Comparison of ENCODE assay signal across 27 cellular contexts in genomic region chr13:90974249-90974954, GRCh38.
"Had no signal": no experiment of that assay in that cellular context is flagged by ENCODE, and none has a peak within 500 bp of the region (broad histone marks: within the 10 kb centered on the region; RNA-seq: fewer than 3 reads in every experiment).

No MANE protein-coding gene starts in this region.

- H3K27ac Mint-ChIP-seq: activated B cell treated with CpG ODN at 0.5 μM for 24 hours; activated CD8-positive, alpha-beta T cell treated with anti-CD3 and anti-CD28 coated beads for 36 hours; activated naive CD4-positive, alpha-beta T cell treated with anti-CD3 and anti-CD28 coated beads, Interleukin-2, amount 10 ng/mL, durations not matched to agents 7 days and 5 days; immature natural killer cell; nephron had no signal

- H3K36me3 ChIP-seq: brain microvascular endothelial cell, colonic mucosa, left ventricle myocardium inferior, sigmoid colon, tibial nerve, uterus had no signal

- H3K4me1 ChIP-seq: colonic mucosa, left ventricle myocardium inferior, tibial nerve, uterus had no signal

- H3K4me1 Mint-ChIP-seq: activated B cell treated with CpG ODN at 0.5 μM for 24 hours; activated naive CD4-positive, alpha-beta T cell treated with anti-CD3 and anti-CD28 coated beads, Interleukin-2, amount 10 ng/mL, durations not matched to agents 7 days and 5 days; central memory CD8-positive, alpha-beta T cell; immature natural killer cell; nephron had no signal

- H3K4me3 ChIP-seq: colonic mucosa, left ventricle myocardium inferior, sigmoid colon, tibial nerve, uterus had no signal

- ATAC-seq: activated CD8-positive, alpha-beta T cell treated with anti-CD3 and anti-CD28 coated beads for 36 hours; activated T-cell treated with anti-CD3 and anti-CD28 coated beads, Interleukin-2, amount 50 U/mL, for 4 hours had no signal

- H3K9me3 ChIP-seq: colonic mucosa, sigmoid colon, tibial nerve, uterus had no signal

- H3K36me3 Mint-ChIP-seq: activated naive CD4-positive, alpha-beta T cell treated with anti-CD3 and anti-CD28 coated beads, Interleukin-2, amount 10 ng/mL, durations not matched to agents 7 days and 5 days; immature natural killer cell had no signal

- H3K27ac ChIP-seq: brain microvascular endothelial cell, colonic mucosa, left ventricle myocardium inferior, sigmoid colon, tibial nerve, uterus had no signal

- H3K4me3 Mint-ChIP-seq: activated B cell treated with CpG ODN at 0.5 μM for 24 hours; activated CD8-positive, alpha-beta T cell treated with anti-CD3 and anti-CD28 coated beads for 36 hours; activated naive CD4-positive, alpha-beta T cell treated with anti-CD3 and anti-CD28 coated beads, Interleukin-2, amount 10 ng/mL, durations not matched to agents 7 days and 5 days; activated T-cell treated with anti-CD3 and anti-CD28 coated beads, Interleukin-2, amount 50 U/mL, for 4 hours; central memory CD8-positive, alpha-beta T cell; immature natural killer cell; nephron had no signal

- H3K27me3 Mint-ChIP-seq: activated B cell treated with CpG ODN at 0.5 μM for 24 hours; activated CD8-positive, alpha-beta T cell treated with anti-CD3 and anti-CD28 coated beads for 36 hours; activated naive CD4-positive, alpha-beta T cell treated with anti-CD3 and anti-CD28 coated beads, Interleukin-2, amount 10 ng/mL, durations not matched to agents 7 days and 5 days; central memory CD8-positive, alpha-beta T cell had no signal

- H3K27me3 ChIP-seq: brain microvascular endothelial cell, colonic mucosa, sigmoid colon, tibial nerve had no signal

- DNase-seq: activated B cell treated with CpG ODN at 0.5 μM for 24 hours; activated CD4-positive, alpha-beta T cell treated with anti-CD3 and anti-CD28 coated beads for 4 hours; activated CD8-positive, alpha-beta memory T cell treated with anti-CD3 and anti-CD28 coated beads, Interleukin-2, amount 50 U/mL, for 4 hours; activated CD8-positive, alpha-beta T cell treated with anti-CD3 and anti-CD28 coated beads for 36 hours; activated effector memory CD4-positive, alpha-beta T cell treated with Interleukin-2 at 50 U/mL for 16 hours; activated naive CD4-positive, alpha-beta T cell treated with anti-CD3 and anti-CD28 coated beads, Interleukin-2, amount 10 ng/mL, durations not matched to agents 7 days and 5 days; activated T-cell treated with anti-CD3 and anti-CD28 coated beads, Interleukin-2, amount 50 U/mL, for 4 hours; aorta; brain microvascular endothelial cell; colonic mucosa; foreskin melanocyte; glutamatergic neuron; hippocampal formation; immature natural killer cell; kidney glomerular epithelial cell; left ventricle myocardium inferior; mammary epithelial cell; midbrain; occipital lobe; posterior cingulate gyrus; sigmoid colon; stimulated activated naive CD4-positive, alpha-beta T cell treated with Interleukin-2 at 50 U/mL for 16 hours; substantia nigra; uterus had no signal
